ENCODE assay signal across 8 cellular contexts in genomic region chr2:151289972-151290335, GRCh38. TPM values are rescaled to one million over a fixed set of nuclear protein-coding genes. Genes with fewer than 3 reads are reported as not detected.
A peak's percentile ranks its signal among the peaks of the same experiment; 100 is the strongest.
DNase-seq lines count a peak whose midpoint lies in the region; ATAC-seq and TF ChIP-seq lines count a peak whose summit lies in the region.

No MANE protein-coding gene starts in this region.

- peak; percentile 2 to 15 for ATAC-seq in CD4-positive, CD25-positive, alpha-beta regulatory T cell (ENCODE audit: low read depth in 2 of 2)
- peak; percentile 28 for ATAC-seq in HG03175 (IDR thresholded peaks at IDR 0.05; ENCODE audit: unreplicated experiment)

- H3K27ac ChIP-seq in CD4-positive, CD25-positive, alpha-beta regulatory T cell (ENCODE audit: insufficient read depth, low read length, poor library complexity, severe bottlenecking): peak overlapping the region; percentile 95
- H3K27ac ChIP-seq in esophagus muscularis mucosa (replicated peaks in 1 of 4) (peak overlapping the region; percentile 93 to 96 (median 94)), neural progenitor cell (no peak overlapping the region)

- H4K20me1 ChIP-seq in neural progenitor cell (ENCODE audit: low read depth): no peaks in the 10 kb centered on the region

- no peaks in the 10 kb centered on the region for H3K9me3 ChIP-seq in CD4-positive, CD25-positive, alpha-beta regulatory T cell (ENCODE audit: control insufficient read depth in 2 of 2, low read length in 2 of 2)
- H3K9me3 ChIP-seq in esophagus muscularis mucosa: no peaks in the 10 kb centered on the region
- H3K9me3 ChIP-seq in neural progenitor cell (ENCODE audit: low read depth): no peaks in the 10 kb centered on the region

- no peaks in the 10 kb centered on the region for H3F3A ChIP-seq in neural progenitor cell (ENCODE audit: low read depth)

- H3K27me3 ChIP-seq in CD4-positive, CD25-positive, alpha-beta regulatory T cell (ENCODE audit: control insufficient read depth, insufficient read depth, low read length): no peaks in the 10 kb centered on the region
- H3K27me3 ChIP-seq in esophagus muscularis mucosa (no peaks in the 10 kb centered on the region), neural progenitor cell (peaks cover 17% of the 10 kb centered on the region)

- peaks cover 21 to 50% (median 38%) of the 10 kb centered on the region in 4 donors for H3K4me1 Mint-ChIP-seq in CD4-positive, CD25-positive, alpha-beta regulatory T cell
- H3K4me1 Mint-ChIP-seq in neural progenitor cell: no peaks in the 10 kb centered on the region

- peak overlapping the region; percentile 90 to 98 (median 96) for H3K4me3 Mint-ChIP-seq in CD4-positive, CD25-positive, alpha-beta regulatory T cell
- peak overlapping the region; percentile 69 for H3K4me3 Mint-ChIP-seq in neural progenitor cell

- H3K79me2 ChIP-seq in neural progenitor cell (ENCODE audit: low read depth): no peaks in the 10 kb centered on the region

- peak overlapping the region; percentile 99 for H3K4me3 ChIP-seq in CD4-positive, CD25-positive, alpha-beta regulatory T cell (ENCODE audit: low read depth, low read length)
- H3K4me3 ChIP-seq in WI38 (ENCODE audit: low read depth, low read length) (peak overlapping the region; percentile 70), esophagus muscularis mucosa (peak overlapping the region; percentile 79 to 90 (median 84)), neural progenitor cell (peak overlapping the region; percentile 42)

- peaks cover 7% of the 10 kb centered on the region for H3K27me3 Mint-ChIP-seq in CD4-positive, CD25-positive, alpha-beta regulatory T cell
- H3K27me3 Mint-ChIP-seq in neural progenitor cell (ENCODE audit: insufficient read depth, low read depth): peaks cover 4% of the 10 kb centered on the region

- H2AFZ ChIP-seq in neural progenitor cell (replicated peaks): peak overlapping the region; percentile 81

- no peak for DNase-seq in CD4-positive, CD25-positive, alpha-beta regulatory T cell
- DNase-seq in GM19238 (ENCODE audit: insufficient read length, low spot score) (peak; percentile 29), esophagus muscularis mucosa (ENCODE audit: extremely low spot score) (no peak), neural progenitor cell (ENCODE audit: low spot score) (no peak), NCI-H146 treated with DMSO at 0.1 percent for 48 hours (lab: John Stamatoyannopoulos, UW; ENCODE audit: unreplicated experiment) (no peak), COLO829 (ENCODE audit: low spot score) (no peak)

- H3K36me3 ChIP-seq in CD4-positive, CD25-positive, alpha-beta regulatory T cell (ENCODE audit: control insufficient read depth, insufficient read depth, low read length): peaks cover 3% of the 10 kb centered on the region
- H3K36me3 ChIP-seq in esophagus muscularis mucosa (no peaks in the 10 kb centered on the region), neural progenitor cell (no peaks in the 10 kb centered on the region)

- peaks cover 0 to 2% (median 0%) of the 10 kb centered on the region in 7 donors for H3K9me3 Mint-ChIP-seq in CD4-positive, CD25-positive, alpha-beta regulatory T cell
- peaks cover 9% of the 10 kb centered on the region for H3K9me3 Mint-ChIP-seq in neural progenitor cell

- no peak for TF ChIP-seq EP300 in esophagus muscularis mucosa (IDR thresholded peaks at IDR 0.05)

- no peaks in the 10 kb centered on the region for H3K36me3 Mint-ChIP-seq in CD4-positive, CD25-positive, alpha-beta regulatory T cell
- no peaks in the 10 kb centered on the region for H3K36me3 Mint-ChIP-seq in neural progenitor cell

- H3K4me1 ChIP-seq in CD4-positive, CD25-positive, alpha-beta regulatory T cell (ENCODE audit: control insufficient read depth, insufficient read depth, low read length, poor library complexity, severe bottlenecking): peaks cover 34% of the 10 kb centered on the region
- H3K4me1 ChIP-seq in esophagus muscularis mucosa: peaks cover 8 to 37% (median 18%) of the 10 kb centered on the region in 4 donors
- H3K4me1 ChIP-seq in neural progenitor cell: no peaks in the 10 kb centered on the region

- 8% methylated on average over 6 of the region's 6 CpGs for WGBS in esophagus muscularis mucosa

- H3K27ac Mint-ChIP-seq in CD4-positive, CD25-positive, alpha-beta regulatory T cell: peak overlapping the region; percentile 91 to 99 (median 97)
- no peak overlapping the region for H3K27ac Mint-ChIP-seq in neural progenitor cell

- no peak for TF ChIP-seq CTCF in WI38 (IDR thresholded peaks at IDR 0.05; ENCODE audit: low read depth, low read length)
- no peak for TF ChIP-seq CTCF in esophagus muscularis mucosa (IDR thresholded peaks at IDR 0.05)
- TF ChIP-seq CTCF in neural progenitor cell (IDR thresholded peaks at IDR 0.05): no peak

- TF ChIP-seq POLR2A in esophagus muscularis mucosa (IDR thresholded peaks at IDR 0.05; ENCODE audit: low read depth): no peak

- intact Hi-C loops in esophagus muscularis mucosa (cut with DNase I): no loop called here

- no peak overlapping the region for H3K9ac ChIP-seq in neural progenitor cell

- H3K4me2 ChIP-seq in neural progenitor cell: peak overlapping the region; percentile 69

RNA-seq across cellular contexts. Expression of gene NMI, which starts 0.5 kb away (rescaled TPM):
- 21.1 TPM for total RNA-seq in CD4-positive, CD25-positive, alpha-beta regulatory T cell
- polyA plus RNA-seq in CD4-positive, CD25-positive, alpha-beta regulatory T cell: 10 to 100 TPM; 34.3 to 57.8 (median 47.4) TPM
- 10 to 100 TPM in 2 of 4 donors, 1 to 10 TPM in 2; 8.3 to 12.0 (median 10.1) TPM for total RNA-seq in esophagus muscularis mucosa
- total RNA-seq in neural progenitor cell (ENCODE audit: low replicate concordance): 0.43 and 1.7 TPM in 2 replicates

RNA-seq across cellular contexts. Expression of gene RBM43, which starts 28.3 kb away (rescaled TPM):
- total RNA-seq in CD4-positive, CD25-positive, alpha-beta regulatory T cell: 12.3 TPM
- polyA plus RNA-seq in CD4-positive, CD25-positive, alpha-beta regulatory T cell: 1 to 10 TPM; 4.2 to 6.9 (median 5.3) TPM
- 1 to 10 TPM; 3.3 to 8.3 (median 5.0) TPM for total RNA-seq in esophagus muscularis mucosa
- total RNA-seq in neural progenitor cell (ENCODE audit: low replicate concordance): 1.1 and 2.0 TPM in 2 replicates

Comparison
In these comparisons a context has a peak if more than half of its experiments do, and no peak if none do; other contexts are left out.
1. H3K4me3 ChIP-seq: peak in every context shown above with its lines; median percentile 99 in CD4-positive, CD25-positive, alpha-beta regulatory T cell; 84 in esophagus muscularis mucosa; 70 in WI38; 42 in neural progenitor cell.